17 cellular contexts compared by ENCODE assay signal in genomic region chr11:23403210-23404185, GRCh38.
"Had no signal": no experiment of that assay in that cellular context is flagged by ENCODE, and none has a peak within 500 bp of the region (broad histone marks: within the 10 kb centered on the region; RNA-seq: fewer than 3 reads in every experiment).

No MANE protein-coding gene starts in this region.

- H3K4me3 ChIP-seq: body of pancreas, cardiac muscle cell, suprapubic skin, transverse colon, uterus had no signal

- H3K36me3 ChIP-seq: cardiac muscle cell, suprapubic skin, transverse colon, uterus had no signal

- DNase-seq: activated CD4-positive, alpha-beta T cell treated with anti-CD3 and anti-CD28 coated beads for 1 hour; activated CD4-positive, alpha-beta T cell treated with anti-CD3 and anti-CD28 coated beads, Interleukin-2, amount 50 U/mL, for 1 hour; activated CD8-positive, alpha-beta T cell treated with anti-CD3 and anti-CD28 coated beads, Interleukin-2, amount 10 ng/mL, durations not matched to agents 7 days and 5 days; activated gamma-delta T cell; anterior cingulate cortex; body of pancreas; effector memory CD4-positive, alpha-beta T cell; foreskin melanocyte; hippocampal formation; mesendoderm; naive B cell; occipital lobe; stimulated activated CD4-positive, alpha-beta T cell treated with anti-CD3 and anti-CD28 coated beads, Interleukin-4, amount 100 ng/mL, for 24 hours; transverse colon had no signal

- H3K27me3 ChIP-seq: body of pancreas, cardiac muscle cell, suprapubic skin, transverse colon, uterus had no signal

- H3K4me1 ChIP-seq: body of pancreas, suprapubic skin, transverse colon, uterus had no signal

- ATAC-seq: activated CD8-positive, alpha-beta T cell treated with anti-CD3 and anti-CD28 coated beads, Interleukin-2, amount 10 ng/mL, durations not matched to agents 7 days and 5 days; body of pancreas had no signal

- H3K9me3 ChIP-seq: body of pancreas, transverse colon, uterus had no signal

- H3K27ac ChIP-seq: body of pancreas, cardiac muscle cell, suprapubic skin, transverse colon, uterus had no signal
